In the genomic region with DNA sequence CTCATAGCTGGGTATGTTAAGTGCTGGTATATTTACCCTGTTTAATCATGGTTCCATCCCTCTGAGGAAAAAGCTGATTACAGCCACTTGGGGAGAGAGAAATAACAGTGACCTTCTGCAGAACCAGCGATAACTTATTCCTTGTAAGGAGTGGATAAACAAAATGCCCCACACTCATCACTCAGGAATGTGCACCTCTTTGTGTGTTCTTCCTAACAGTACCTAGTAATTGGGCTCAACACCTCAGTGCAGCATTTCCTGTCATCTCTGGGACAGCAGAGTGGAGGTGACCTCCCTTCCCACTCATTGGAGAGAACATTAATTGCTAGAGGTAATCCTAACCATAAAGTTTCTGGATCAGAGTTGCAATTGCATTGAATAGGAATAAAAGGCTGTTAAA, we compare ENCODE assay signal across 15 cellular contexts.
DNase-seq lines count a peak whose midpoint lies in the region; ATAC-seq and TF ChIP-seq lines count a peak whose summit lies in the region.
"Had no signal": no experiment of that assay in that cellular context is flagged by ENCODE, and none has a peak within 500 bp of the region (broad histone marks: within the 10 kb centered on the region; RNA-seq: fewer than 3 reads in every experiment).

No MANE protein-coding gene starts in this region.

- ATAC-seq in HG03280 (IDR thresholded peaks at IDR 0.05; ENCODE audit: unreplicated experiment): no peak
- ATAC-seq: activated naive CD4-positive, alpha-beta T cell treated with anti-CD3 and anti-CD28 coated beads, Interleukin-2, amount 50 U/mL, for 72 hours; naive thymus-derived CD8-positive, alpha-beta T cell had no signal

- no peak overlapping the region for H3K27ac ChIP-seq in GM23248
- H3K27ac ChIP-seq: vagina had no signal

- H3K4me3 ChIP-seq in GM23248 (no peak overlapping the region), epithelial cell of proximal tubule (ENCODE audit: low read depth, low read length) (no peak overlapping the region)
- H3K4me3 ChIP-seq: vagina had no signal

- no peaks in the 10 kb centered on the region for H3K9me3 ChIP-seq in GM23248 (ENCODE audit: low read depth)
- H3K9me3 ChIP-seq: vagina had no signal

- H2AFZ ChIP-seq in GM23248: no peak overlapping the region

- H4K20me1 ChIP-seq in GM23248 (ENCODE audit: insufficient read depth): no peaks in the 10 kb centered on the region

- H3K36me3 ChIP-seq in GM23248 (ENCODE audit: low read depth): no peaks in the 10 kb centered on the region
- H3K36me3 ChIP-seq: vagina had no signal

- peaks cover 23% of the 10 kb centered on the region for H3F3A ChIP-seq in GM23248 (ENCODE audit: insufficient read depth)

- no peak for TF ChIP-seq CTCF in epithelial cell of proximal tubule (conservative IDR thresholded peaks at IDR 0.05; ENCODE audit: low read depth, low read length)

- no peak overlapping the region for H3K9ac ChIP-seq in GM23248

- H3K4me2 ChIP-seq in GM23248 (ENCODE audit: unreplicated experiment): no peak overlapping the region

- 38 to 67% methylated on average over 1 of the region's 1 CpG for WGBS in GM23248 (ENCODE audit: low coverage in 1 of 2, low lambda C conversion rate in 2 of 2, missing lambda C conversion rate in 2 of 2), 2 experiments

- H3K79me2 ChIP-seq in GM23248 (ENCODE audit: insufficient read depth): no peaks in the 10 kb centered on the region

- peaks cover 37% of the 10 kb centered on the region for H3K4me1 ChIP-seq in GM23248 (ENCODE audit: insufficient read depth)

- H3K9me2 ChIP-seq in GM23248 (ENCODE audit: insufficient read depth): no peaks in the 10 kb centered on the region

- in situ Hi-C loops in GM23248 (cut with MboI): no loop called here

- DNase-seq in GM23248: peak; percentile 23
- DNase-seq in NCI-H69 (lab: John Stamatoyannopoulos, UW): peak; percentile 54
- peak; percentile 53 for DNase-seq in epithelial cell of proximal tubule (ENCODE audit: low read depth)
- peak; percentile 60 for DNase-seq in mucosa of gallbladder (ENCODE audit: low spot score)
- DNase-seq in foreskin melanocyte: no peak
- no peak for DNase-seq in germinal center (ENCODE audit: low spot score)
- no peak for DNase-seq in iPS-NIHi7 (ENCODE audit: extremely low spot score)
- DNase-seq: activated CD4-positive, alpha-beta memory T cell treated with anti-CD3 and anti-CD28 coated beads for 36 hours; CD4-positive, CD25-positive, alpha-beta regulatory T cell; naive thymus-derived CD8-positive, alpha-beta T cell; NCI-H82; stimulated activated CD8-positive, alpha-beta memory T cell treated with anti-CD3 and anti-CD28 coated beads, Interleukin-4, amount 100 ng/mL, for 48 hours had no signal

- no peaks in the 10 kb centered on the region for H3K27me3 ChIP-seq in GM23248 (replicated peaks; ENCODE audit: insufficient read depth)
- H3K27me3 ChIP-seq: vagina had no signal

Comparison
In these comparisons a context has a peak if more than half of its experiments do, and no peak if none do; other contexts are left out.
1. DNase-seq: peak in GM23248 (single experiment), NCI-H69 (single experiment), epithelial cell of proximal tubule (single experiment) and mucosa of gallbladder (single experiment); none in foreskin melanocyte (single experiment), germinal center (single experiment) and iPS-NIHi7 (single experiment).